ENCODE assay signal across 32 cellular contexts in genomic region chr9:109046346-109046745, GRCh38.
"Had no signal": no experiment of that assay in that cellular context is flagged by ENCODE, and none has a peak within 500 bp of the region (broad histone marks: within the 10 kb centered on the region; RNA-seq: fewer than 3 reads in every experiment).

No MANE protein-coding gene starts in this region.

- H3K9me3 Mint-ChIP-seq: activated T-helper 1 cell treated with anti-CD3 and anti-CD28 coated beads, Interleukin-12 subunit alpha, Interleukin-12 subunit beta, Interleukin-2, Interleukin-4 antibody, amounts not matched to agents 30 ng/mL and 10 ng/mL and 1 ng/mL, durations not matched to agents 14 hours and 24 hours and 36 hours had no signal

- H3K27ac Mint-ChIP-seq: activated CD8-positive, alpha-beta T cell treated with anti-CD3 and anti-CD28 coated beads for 36 hours; activated T-helper 1 cell treated with anti-CD3 and anti-CD28 coated beads, Interleukin-12 subunit alpha, Interleukin-12 subunit beta, Interleukin-2, Interleukin-4 antibody, amounts not matched to agents 30 ng/mL and 10 ng/mL and 1 ng/mL, durations not matched to agents 14 hours and 24 hours and 36 hours; brain had no signal

- H3K27me3 Mint-ChIP-seq: activated CD8-positive, alpha-beta T cell treated with anti-CD3 and anti-CD28 coated beads for 36 hours; brain had no signal

- H3K4me1 ChIP-seq: Peyer's patch, SJSA1 had no signal

- ATAC-seq: activated CD8-positive, alpha-beta T cell treated with anti-CD3 and anti-CD28 coated beads for 36 hours; PC-3 had no signal

- DNase-seq: activated CD4-positive, alpha-beta T cell treated with anti-CD3 and anti-CD28 coated beads for 48 hours; activated CD4-positive, alpha-beta T cell treated with anti-CD3 and anti-CD28 coated beads, Interleukin-2, amount 50 U/mL, for 4 hours; activated CD8-positive, alpha-beta T cell treated with anti-CD3 and anti-CD28 coated beads for 36 hours; activated effector memory CD4-positive, alpha-beta T cell treated with Interleukin-2 at 50 U/mL for 16 hours; activated naive CD4-positive, alpha-beta T cell treated with anti-CD3 and anti-CD28 coated beads, Interleukin-2, amount 50 U/mL, for 16 hours; anterior cingulate cortex; caudate nucleus; cerebellar nuclear complex; Kasumi-1; KG1; MG63; NCI-H1048; NCI-H1105 treated with DMSO at 0.1 percent for 48 hours; NCI-H1436; NCI-H1694; NCI-H1930; NCI-H2081 treated with DMSO at 0.1 percent for 48 hours; NCI-H226; NCI-H446 treated with DMSO at 0.1 percent for 48 hours; NCI-H524 treated with DMSO at 0.1 percent for 48 hours; NCI-H748 treated with DMSO at 0.1 percent for 48 hours; NK-92 treated with Interleukin-12 subunit alpha and Interleukin-12 subunit beta, amount 100 ng/mL, for 24 hours; PC-3; Peyer's patch; RPMI8226; SHP77 treated with DMSO at 0.1 percent for 48 hours; SW 1271; T-helper 1 cell; T1000 had no signal

- H3K27me3 ChIP-seq: MG63, Peyer's patch, SJSA1 had no signal

- H3K4me3 ChIP-seq: MG63, Peyer's patch, SJSA1 had no signal

- H3K9me3 ChIP-seq: MG63, Peyer's patch, SJSA1 had no signal

- H3K4me3 Mint-ChIP-seq: activated CD8-positive, alpha-beta T cell treated with anti-CD3 and anti-CD28 coated beads for 36 hours; activated T-helper 1 cell treated with anti-CD3 and anti-CD28 coated beads, Interleukin-12 subunit alpha, Interleukin-12 subunit beta, Interleukin-2, Interleukin-4 antibody, amounts not matched to agents 30 ng/mL and 10 ng/mL and 1 ng/mL, durations not matched to agents 14 hours and 24 hours and 36 hours; brain had no signal

- H3K4me1 Mint-ChIP-seq: brain had no signal

- H3K27ac ChIP-seq: Peyer's patch, SJSA1 had no signal
